22 cellular contexts compared by ENCODE assay signal in the genomic region with DNA sequence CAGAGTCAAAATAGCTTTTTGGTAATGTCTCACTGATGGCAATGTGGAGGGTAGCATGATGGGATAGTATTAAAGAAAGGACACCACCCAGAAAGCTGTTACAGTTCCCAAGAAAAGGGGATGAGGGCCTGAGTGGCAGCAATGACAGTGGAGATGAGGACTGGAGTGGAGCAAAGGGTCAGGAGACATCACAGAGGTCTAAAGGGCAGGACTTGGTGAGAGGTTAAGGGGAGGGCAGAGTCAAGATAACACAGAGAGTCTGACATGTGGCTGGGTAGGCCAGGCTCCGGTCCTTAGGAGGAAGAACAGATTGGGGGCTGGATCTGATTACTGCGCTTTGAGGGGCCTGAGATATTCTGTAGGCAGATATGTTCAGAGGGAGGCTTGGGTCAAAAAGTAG. TPM values are rescaled to one million over a fixed set of nuclear protein-coding genes. Genes with fewer than 3 reads are reported as not detected.
DNase-seq lines count a peak whose midpoint lies in the region; TF ChIP-seq lines count a peak whose summit lies in the region.
"Had no signal": no experiment of that assay in that cellular context is flagged by ENCODE, and none has a peak within 500 bp of the region (broad histone marks: within the 10 kb centered on the region; RNA-seq: fewer than 3 reads in every experiment).

No MANE protein-coding gene starts in this region.

- H3K4me3 ChIP-seq in AG04450 (ENCODE audit: low read depth, low read length) = no peak overlapping the region
- no peak overlapping the region for H3K4me3 ChIP-seq in PC-9
- H3K4me3 ChIP-seq in neuronal stem cell (ENCODE audit: low read length in 2 of 2) = no peak overlapping the region
- H3K4me3 ChIP-seq: colonic mucosa, prostate gland, upper lobe of right lung had no signal

- H3K18ac ChIP-seq in neuronal stem cell (ENCODE audit: low read length) = no peak overlapping the region

- H3K36me3 Mint-ChIP-seq in T-helper 2 cell treated with Interferon-gamma antibody and Interleukin-4, amounts not matched to agents 5 μg/mL and 100 μg/mL, for 36 hours (ENCODE audit: low read depth) = no peaks in the 10 kb centered on the region
- no peaks in the 10 kb centered on the region for H3K36me3 Mint-ChIP-seq in CD14-positive monocyte

- no peak overlapping the region for H2BK5ac ChIP-seq in neuronal stem cell (ENCODE audit: low read length)

- H3K9me3 Mint-ChIP-seq in T-helper 2 cell treated with Interferon-gamma antibody and Interleukin-4, amounts not matched to agents 5 μg/mL and 100 μg/mL, for 36 hours = no peaks in the 10 kb centered on the region
- H3K9me3 Mint-ChIP-seq in CD14-positive monocyte = no peaks in the 10 kb centered on the region

- POLR2A ChIA-PET in AG04450 (lab: Yijun Ruan, JAX) = no interaction called here
- POLR2A ChIA-PET in PC-9 (lab: Charles Lee; ENCODE audit: unreplicated experiment) = interaction anchor here (0.6 to 0.7 kb wide), 2 partner anchors 19 to 47 kb away, joined by 3 to 4 read pairs; a partner anchor contains a TSS

- no peak overlapping the region for H4K8ac ChIP-seq in neuronal stem cell (ENCODE audit: low read depth, low read length)

- CTCF ChIA-PET in AG04450 (lab: Charles Lee) (interaction anchor here (1.3 kb wide), 1 partner anchor 125 kb away, joined by 4 read pairs; no protein-coding TSS in a partner anchor), PC-9 (lab: Charles Lee) (no interaction called here)

- H3K9me2 ChIP-seq in PC-9 (ENCODE audit: insufficient read depth) = no peaks in the 10 kb centered on the region
- H3K9me2 ChIP-seq: SK-N-SH had no signal

- H2AFZ ChIP-seq in PC-9 (no peak overlapping the region), neuronal stem cell (ENCODE audit: low read length) (no peak overlapping the region)

- H3K4me2 ChIP-seq in PC-9 = peak overlapping the region; percentile 47
- no peak overlapping the region for H3K4me2 ChIP-seq in neuronal stem cell (ENCODE audit: insufficient read depth, low read length, poor library complexity, severe bottlenecking)
- H3K4me2 ChIP-seq: SK-N-SH had no signal

- H3K27me3 ChIP-seq in AG04450 (ENCODE audit: control insufficient read depth, insufficient read depth, low read length) (no peaks in the 10 kb centered on the region), PC-9 (ENCODE audit: insufficient read depth, low read depth) (no peaks in the 10 kb centered on the region), neuronal stem cell (ENCODE audit: control insufficient read depth in 3 of 3, insufficient read depth in 3 of 3, low read depth in 1 of 3, low read length in 3 of 3) (peaks cover 0 to 7% (median 0%) of the 10 kb centered on the region in 3 experiments)
- H3K27me3 ChIP-seq: brain microvascular endothelial cell, colonic mucosa, upper lobe of right lung had no signal

- H4K91ac ChIP-seq in neuronal stem cell (ENCODE audit: low read depth, low read length, poor library complexity) = no peak overlapping the region

- H3K36me3 ChIP-seq in PC-9 (ENCODE audit: low read depth) (no peaks in the 10 kb centered on the region), neuronal stem cell (replicated peaks in 1 of 2; ENCODE audit: control insufficient read depth in 2 of 2, insufficient read depth in 2 of 2, low read length in 2 of 2) (no peaks in the 10 kb centered on the region)
- H3K36me3 ChIP-seq: brain microvascular endothelial cell, colonic mucosa, prostate gland, upper lobe of right lung had no signal

- no peaks in the 10 kb centered on the region for H4K20me1 ChIP-seq in PC-9 (ENCODE audit: insufficient read depth)

- intact Hi-C loops in PC-9 (cut with micrococcal nuclease; ENCODE audit: unreplicated experiment) = no loop called here
- intact Hi-C loops in head of caudate nucleus (cut with DNase I) = no loop called here
- intact Hi-C loops in CD14-positive monocyte (cut with micrococcal nuclease) = no loop called here

- H3K4me1 ChIP-seq in PC-9 (replicated peaks; ENCODE audit: insufficient read depth) (peaks cover 54% of the 10 kb centered on the region), neuronal stem cell (ENCODE audit: control insufficient read depth in 2 of 2, insufficient read depth in 1 of 2, low read depth in 1 of 2, low read length in 2 of 2) (peaks cover 0 to 5% of the 10 kb centered on the region in 2 donors)
- H3K4me1 ChIP-seq: colonic mucosa had no signal

- TF ChIP-seq CTCF in AG04450 (IDR thresholded peaks at IDR 0.05; ENCODE audit: low read depth, low read length) = no peak
- no peak for TF ChIP-seq CTCF in PC-9 (conservative IDR thresholded peaks at IDR 0.05)
- TF ChIP-seq CTCF in CD14-positive monocyte (IDR thresholded peaks at IDR 0.05) = no peak

- no peak overlapping the region for H3K4ac ChIP-seq in neuronal stem cell (ENCODE audit: low read length)

- no peak overlapping the region for H3K27ac Mint-ChIP-seq in T-helper 2 cell treated with Interferon-gamma antibody and Interleukin-4, amounts not matched to agents 5 μg/mL and 100 μg/mL, for 36 hours
- H3K27ac Mint-ChIP-seq in CD14-positive monocyte = peak overlapping the region in 1 of 7 donors; percentile 15
- H3K27ac Mint-ChIP-seq: activated CD8-positive, alpha-beta T cell treated with anti-CD3 and anti-CD28 coated beads, Interleukin-2, amount 10 ng/mL, durations not matched to agents 7 days and 5 days had no signal

- H3K4me1 Mint-ChIP-seq in T-helper 2 cell treated with Interferon-gamma antibody and Interleukin-4, amounts not matched to agents 5 μg/mL and 100 μg/mL, for 36 hours (ENCODE audit: low read depth) = no peaks in the 10 kb centered on the region
- no peaks in the 10 kb centered on the region for H3K4me1 Mint-ChIP-seq in CD14-positive monocyte

- peak overlapping the region; percentile 28 for H2BK15ac ChIP-seq in neuronal stem cell (ENCODE audit: low read length)

- no peaks in the 10 kb centered on the region for H3K79me2 ChIP-seq in PC-9 (ENCODE audit: low read depth)

- H3K27me3 Mint-ChIP-seq in T-helper 2 cell treated with Interferon-gamma antibody and Interleukin-4, amounts not matched to agents 5 μg/mL and 100 μg/mL, for 36 hours (ENCODE audit: low read depth) = peaks cover 3% of the 10 kb centered on the region
- peaks cover 7 to 17% (median 10%) of the 10 kb centered on the region in 3 donors for H3K27me3 Mint-ChIP-seq in CD14-positive monocyte (ENCODE audit: low read depth in 3 of 3)

- no peaks in the 10 kb centered on the region for H3K79me1 ChIP-seq in neuronal stem cell (ENCODE audit: low read depth, low read length)

- H3K9me3 ChIP-seq in AG04450 (ENCODE audit: control insufficient read depth, insufficient read depth, low read length) (no peaks in the 10 kb centered on the region), PC-9 (ENCODE audit: insufficient read depth, low read depth) (no peaks in the 10 kb centered on the region), neuronal stem cell (replicated peaks in 1 of 2; ENCODE audit: control insufficient read depth in 2 of 2, insufficient read depth in 1 of 2, low read depth in 1 of 2, low read length in 2 of 2) (no peaks in the 10 kb centered on the region)
- H3K9me3 ChIP-seq: colonic mucosa, prostate gland, SK-N-SH, upper lobe of right lung had no signal

- no peak for DNase-seq in AG04450 (ENCODE audit: low read depth, low spot score)
- no peak for DNase-seq in PC-9
- no peak for DNase-seq in epithelial cell of prostate (ENCODE audit: low read depth, low spot score)
- DNase-seq in neuronal stem cell (ENCODE audit: low spot score) = no peak
- DNase-seq in T-helper 2 cell treated with Interferon-gamma antibody and Interleukin-4, amounts not matched to agents 5 μg/mL and 100 μg/mL, for 36 hours (ENCODE audit: low spot score) = no peak
- no peak for DNase-seq in H4 (ENCODE audit: low spot score)
- DNase-seq in head of caudate nucleus = no peak
- DNase-seq in CD14-positive monocyte (ENCODE audit: low spot score) = no peak
- DNase-seq: activated CD4-positive, CD25-positive, alpha-beta regulatory T cell; activated CD8-positive, alpha-beta T cell treated with anti-CD3 and anti-CD28 coated beads, Interleukin-2, amount 10 ng/mL, durations not matched to agents 7 days and 5 days; activated gamma-delta T cell treated with Interleukin-2 at 50 U/mL for 16 hours; C1 segment of cervical spinal cord; colonic mucosa; glutamatergic neuron; GOT3; midbrain; NK-92 treated with Interleukin-12 subunit alpha and Interleukin-12 subunit beta, amount 100 ng/mL, for 24 hours; RPMI8226; SK-N-SH; upper lobe of right lung had no signal

- no peak overlapping the region for H2BK120ac ChIP-seq in neuronal stem cell (ENCODE audit: low read depth, low read length)

- TSS peak; percentile 72 for BruUV-seq in PC-9 (replicated peaks; lab: Mats Ljungman, UMichigan)

- WGBS in neuronal stem cell (ENCODE audit: extremely low coverage in 2 of 2, insufficient read length in 2 of 2, insufficient replicate concordance in 1 of 2), 2 donors = no CpG with 5 or more reads among the region's 2 CpGs

- no peak overlapping the region for H3K4me3 Mint-ChIP-seq in T-helper 2 cell treated with Interferon-gamma antibody and Interleukin-4, amounts not matched to agents 5 μg/mL and 100 μg/mL, for 36 hours
- H3K4me3 Mint-ChIP-seq in CD14-positive monocyte = no peak overlapping the region
- H3K4me3 Mint-ChIP-seq: activated CD8-positive, alpha-beta T cell treated with anti-CD3 and anti-CD28 coated beads, Interleukin-2, amount 10 ng/mL, durations not matched to agents 7 days and 5 days had no signal

- H2AK5ac ChIP-seq in neuronal stem cell (ENCODE audit: low read depth, low read length) = no peak overlapping the region

- H2BK12ac ChIP-seq in neuronal stem cell (ENCODE audit: low read length) = no peak overlapping the region

- no peak overlapping the region for H3K14ac ChIP-seq in neuronal stem cell (ENCODE audit: low read length)

- H3F3A ChIP-seq in PC-9 (ENCODE audit: insufficient read depth, low read depth) = peaks cover 28% of the 10 kb centered on the region

- H3K27ac ChIP-seq in AG04450 (ENCODE audit: low read depth, low read length) (peak overlapping the region; percentile 47), PC-9 (peak overlapping the region; percentile 88), epithelial cell of prostate (peak overlapping the region; percentile 56), neuronal stem cell (replicated peaks; ENCODE audit: low read length) (no peak overlapping the region)
- H3K27ac ChIP-seq: brain microvascular endothelial cell, colonic mucosa, prostate gland, upper lobe of right lung had no signal

- no peak overlapping the region for H3K23ac ChIP-seq in neuronal stem cell (ENCODE audit: low read depth, low read length, poor library complexity)

- H3K9ac ChIP-seq in neuronal stem cell (ENCODE audit: low read depth, low read length, poor library complexity) = no peak overlapping the region
- H3K9ac ChIP-seq: SK-N-SH had no signal

RNA-seq across cellular contexts. Expression of a gene that starts 19.3 kb away (rescaled TPM):
- 0.12 and 0.72 TPM in 2 replicates for polyA plus RNA-seq in AG04450 (2011; rRNA removed)
- polyA minus RNA-seq in AG04450 (2011; rRNA and poly(A)+ RNA removed) = 0.18 and 0.22 TPM in 2 replicates
- 295 and 318 TPM in 2 replicates for total RNA-seq in PC-9 (2021)
- 2.7 TPM for polyA plus RNA-seq in neuronal stem cell (2013, experiment 1 of 2)
- 2.6 TPM for polyA plus RNA-seq in neuronal stem cell (2013, experiment 2 of 2)
- 1.9 and 4.5 TPM in 2 replicates for total RNA-seq in H4 (2014; rRNA removed; shearing (Covaris generic))
- not detected for polyA plus RNA-seq in CD14-positive monocyte

RNA-seq across cellular contexts. Expression of a gene that starts 47.3 kb away (rescaled TPM):
- polyA plus RNA-seq in AG04450 (2011; rRNA removed) = 86.8 and 89.0 TPM in 2 replicates
- 52.7 and 53.0 TPM in 2 replicates for polyA minus RNA-seq in AG04450 (2011; rRNA and poly(A)+ RNA removed)
- 108 and 123 TPM in 2 replicates for total RNA-seq in PC-9 (2021)
- 27.2 TPM for polyA plus RNA-seq in neuronal stem cell (2013, experiment 1 of 2)
- 27.7 TPM for polyA plus RNA-seq in neuronal stem cell (2013, experiment 2 of 2)
- 86.4 and 89.6 TPM in 2 replicates for total RNA-seq in H4 (2014; rRNA removed; shearing (Covaris generic))
- polyA plus RNA-seq in CD14-positive monocyte = 100 to 1,000 TPM; 127 to 153 TPM

Comparison
In these comparisons a context has a peak if more than half of its experiments do, and no peak if none do; other contexts are left out.
1. RNA of a gene that starts 19.3 kb away (total RNA-seq): 295 to 318 TPM in PC-9; 1.9 to 4.5 TPM in H4; every median in the first group is over 10 times any median in the second.